8 cellular contexts compared by ENCODE assay signal in the genomic region with DNA sequence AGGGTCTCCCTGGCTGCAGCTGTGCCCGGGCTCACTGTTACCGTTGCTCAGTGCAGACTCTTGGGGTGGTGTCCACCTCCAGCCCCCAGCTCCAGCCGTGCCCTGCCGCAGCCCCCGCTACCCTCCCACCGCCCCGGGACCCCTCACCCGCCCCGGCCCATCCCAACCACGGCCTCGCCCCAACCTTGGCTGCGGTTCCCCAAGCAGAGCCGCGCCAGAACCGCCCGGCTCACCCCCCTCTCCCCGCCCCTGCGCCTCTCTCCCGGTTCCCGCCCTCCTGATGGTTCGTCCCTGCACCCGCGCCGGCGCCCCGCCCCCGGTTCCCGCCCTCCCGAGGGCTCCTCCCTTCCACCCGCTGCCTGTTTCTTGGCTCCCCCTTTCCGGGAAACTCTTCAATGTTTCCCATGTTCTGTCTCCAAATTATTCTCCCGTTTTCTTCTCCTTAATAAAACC. TPM values are rescaled to one million over a fixed set of nuclear protein-coding genes. Genes with fewer than 3 reads are reported as not detected.
A peak's percentile ranks its signal among the peaks of the same experiment; 100 is the strongest.
DNase-seq lines count a peak whose midpoint lies in the region; ATAC-seq and TF ChIP-seq lines count a peak whose summit lies in the region.

No MANE protein-coding gene starts in this region.

- ATAC-seq in GM23338 (peak; percentile 87), memory B cell (ENCODE audit: low read depth) (peak; percentile 49), GM21786 (IDR thresholded peaks at IDR 0.05; ENCODE audit: unreplicated experiment) (no peak)

- peak overlapping the region; percentile 83; the same call in 1 of the 2 replicates for H2AFZ ChIP-seq in GM23338

- peak overlapping the region; percentile 68 to 91 (median 80) for H3K4me2 ChIP-seq in BLaER1 treated with 17β-estradiol and CSF1 and Interleukin-3, amounts not matched to agents 10 nM and 100 nM
- H3K4me2 ChIP-seq in GM23338, result peak overlapping the region; percentile 76

- no peaks in the 10 kb centered on the region for H3K79me2 ChIP-seq in GM23338 (replicated peaks; ENCODE audit: insufficient read depth)

- peaks cover 1 to 7% (median 3%) of the 10 kb centered on the region in 11 experiments; a peak in 14 of 22 replicates for H3K36me3 ChIP-seq in BLaER1 treated with 17β-estradiol and CSF1 and Interleukin-3, amounts not matched to agents 10 nM and 100 nM
- H3K36me3 ChIP-seq in GM23338 (ENCODE audit: insufficient read depth) (no peaks in the 10 kb centered on the region), endocrine pancreas (ENCODE audit: control insufficient read depth, insufficient read depth, low read length) (no peaks in the 10 kb centered on the region)

- H3K27me3 Mint-ChIP-seq in GM23338 (ENCODE audit: insufficient read depth, low read depth, poor library complexity) (peaks cover 2% of the 10 kb centered on the region), memory B cell (peaks cover 11% of the 10 kb centered on the region)

- H3K4me1 Mint-ChIP-seq in GM23338, result peaks cover 20% of the 10 kb centered on the region
- peaks cover 6% of the 10 kb centered on the region for H3K4me1 Mint-ChIP-seq in memory B cell

- peaks cover 0 to 20% (median 16%) of the 10 kb centered on the region in 11 experiments; a peak in 15 of 22 replicates for H3K27me3 ChIP-seq in BLaER1 treated with 17β-estradiol and CSF1 and Interleukin-3, amounts not matched to agents 10 nM and 100 nM
- H3K27me3 ChIP-seq in GM23338 (ENCODE audit: insufficient read depth), result no peaks in the 10 kb centered on the region
- H3K27me3 ChIP-seq in endocrine pancreas (ENCODE audit: control insufficient read depth, insufficient read depth, low read length), result peaks cover 6% of the 10 kb centered on the region

- H4K20me1 ChIP-seq in BLaER1 treated with 17β-estradiol and CSF1 and Interleukin-3, amounts not matched to agents 10 nM and 100 nM, result peaks cover 0 to 3% (median 0%) of the 10 kb centered on the region in 11 experiments; a peak in 2 of 22 replicates
- H4K20me1 ChIP-seq in GM23338 (replicated peaks; ENCODE audit: insufficient read depth), result no peaks in the 10 kb centered on the region

- peak overlapping the region in 3 of 11 experiments; percentile 3 to 33 (median 9); a peak in 4 of 22 replicates for H3K9ac ChIP-seq in BLaER1 treated with 17β-estradiol and CSF1 and Interleukin-3, amounts not matched to agents 10 nM and 100 nM
- H3K9ac ChIP-seq in endocrine pancreas (ENCODE audit: control insufficient read depth, insufficient read depth, low read length), result no peak overlapping the region

- no peaks in the 10 kb centered on the region for H3K9me3 Mint-ChIP-seq in GM23338
- no peaks in the 10 kb centered on the region for H3K9me3 Mint-ChIP-seq in memory B cell

- no peak for TF ChIP-seq CTCF in GM23338 (conservative IDR thresholded peaks at IDR 0.05; ENCODE audit: low read depth in 2 of 2)

- no peak overlapping the region for H3K27ac ChIP-seq in BLaER1 treated with 17β-estradiol and CSF1 and Interleukin-3, amounts not matched to agents 10 nM and 100 nM
- no peak overlapping the region for H3K27ac ChIP-seq in GM23338 (ENCODE audit: low read depth)

- H3K9me3 ChIP-seq in BLaER1 treated with 17β-estradiol and CSF1 and Interleukin-3, amounts not matched to agents 10 nM and 100 nM (replicated peaks in 1 of 11), result peaks cover 0 to 11% (median 0%) of the 10 kb centered on the region in 11 experiments; a peak in 3 of 22 replicates
- H3K9me3 ChIP-seq in endocrine pancreas (ENCODE audit: control insufficient read depth, low read length), result no peaks in the 10 kb centered on the region

- H3K9me2 ChIP-seq in GM23338 (ENCODE audit: insufficient read depth), result no peaks in the 10 kb centered on the region

- H3K4me3 ChIP-seq in BLaER1 treated with 17β-estradiol and CSF1 and Interleukin-3, amounts not matched to agents 10 nM and 100 nM, result peak overlapping the region in 9 of 10 experiments; percentile 13 to 59 (median 45); a peak in 17 of 20 replicates
- peak overlapping the region; percentile 56 for H3K4me3 ChIP-seq in GM23338
- peak overlapping the region; percentile 8 for H3K4me3 ChIP-seq in endocrine pancreas (ENCODE audit: control insufficient read depth, insufficient read depth, low read length)

- H3K36me3 Mint-ChIP-seq in GM23338 (ENCODE audit: low read depth), result peaks cover 3% of the 10 kb centered on the region; the same call in 1 of the 3 replicates
- H3K36me3 Mint-ChIP-seq in memory B cell, result peaks cover 2% of the 10 kb centered on the region

- 0 out of 2 replicates have a peak, but pooled peaks cover 14% of the 10 kb centered on the region for H3F3A ChIP-seq in GM23338 (replicated peaks; ENCODE audit: low read depth)

- H3K4me1 ChIP-seq in BLaER1 treated with 17β-estradiol and CSF1 and Interleukin-3, amounts not matched to agents 10 nM and 100 nM, result peaks cover 11 to 35% (median 16%) of the 10 kb centered on the region in 10 experiments
- H3K4me1 ChIP-seq in GM23338 (ENCODE audit: insufficient read depth) (peaks cover 7% of the 10 kb centered on the region; the same call in 1 of the 2 replicates), endocrine pancreas (ENCODE audit: control insufficient read depth, insufficient read depth, low read length) (no peaks in the 10 kb centered on the region)

- H3K27ac Mint-ChIP-seq in GM23338, result no peak overlapping the region
- H3K27ac Mint-ChIP-seq in memory B cell, result no peak overlapping the region

- peak overlapping the region; percentile 69 for H3K4me3 Mint-ChIP-seq in GM23338
- H3K4me3 Mint-ChIP-seq in memory B cell, result peak overlapping the region; percentile 69

- DNase-seq in GM23338 (ENCODE audit: low spot score), result peak; percentile 93
- DNase-seq in NCI-H2171 (lab: John Stamatoyannopoulos, UW), result peak; percentile 60
- peak; percentile 78 to 82 for DNase-seq in activated CD4-positive, alpha-beta T cell treated with anti-CD3 and anti-CD28 coated beads, Interleukin-2, amount 50 U/mL, for 48 hours
- DNase-seq in memory B cell (ENCODE audit: low spot score in 2 of 2), result no peak
- peak in 2 of 3 experiments; percentile 7 to 17 for DNase-seq in stimulated activated CD4-positive, alpha-beta T cell treated with anti-CD3 and anti-CD28 coated beads, TNF-alpha, amount 100 ng/mL, for 4 hours (ENCODE audit: low read depth in 3 of 3)

TF ChIP-seq in GM23338, 12 proteins besides CTCF, POLR2A, EP300 and RAD21:
- TF ChIP-seq NANOG (IDR thresholded peaks at IDR 0.05; ENCODE audit: borderline replicate concordance) (no peak), POLR2AphosphoS5 (IDR thresholded peaks at IDR 0.05; ENCODE audit: low read depth) (peak; percentile 43; the same call in 1 of the 2 replicates), EZH2 (IDR thresholded peaks at IDR 0.05; ENCODE audit: low read depth, unreplicated experiment) (no peak), CREB1 (CRISPR knock-in tag; IDR thresholded peaks at IDR 0.05; ENCODE audit: low read depth) (no peak), STAT1 (IDR thresholded peaks at IDR 0.05; ENCODE audit: unreplicated experiment) (no peak), JUNB (IDR thresholded peaks at IDR 0.05; ENCODE audit: unreplicated experiment) (no peak), ZNF114 (CRISPR knock-in tag; IDR thresholded peaks at IDR 0.05) (no peak)
- TF ChIP-seq, protein P1, sequence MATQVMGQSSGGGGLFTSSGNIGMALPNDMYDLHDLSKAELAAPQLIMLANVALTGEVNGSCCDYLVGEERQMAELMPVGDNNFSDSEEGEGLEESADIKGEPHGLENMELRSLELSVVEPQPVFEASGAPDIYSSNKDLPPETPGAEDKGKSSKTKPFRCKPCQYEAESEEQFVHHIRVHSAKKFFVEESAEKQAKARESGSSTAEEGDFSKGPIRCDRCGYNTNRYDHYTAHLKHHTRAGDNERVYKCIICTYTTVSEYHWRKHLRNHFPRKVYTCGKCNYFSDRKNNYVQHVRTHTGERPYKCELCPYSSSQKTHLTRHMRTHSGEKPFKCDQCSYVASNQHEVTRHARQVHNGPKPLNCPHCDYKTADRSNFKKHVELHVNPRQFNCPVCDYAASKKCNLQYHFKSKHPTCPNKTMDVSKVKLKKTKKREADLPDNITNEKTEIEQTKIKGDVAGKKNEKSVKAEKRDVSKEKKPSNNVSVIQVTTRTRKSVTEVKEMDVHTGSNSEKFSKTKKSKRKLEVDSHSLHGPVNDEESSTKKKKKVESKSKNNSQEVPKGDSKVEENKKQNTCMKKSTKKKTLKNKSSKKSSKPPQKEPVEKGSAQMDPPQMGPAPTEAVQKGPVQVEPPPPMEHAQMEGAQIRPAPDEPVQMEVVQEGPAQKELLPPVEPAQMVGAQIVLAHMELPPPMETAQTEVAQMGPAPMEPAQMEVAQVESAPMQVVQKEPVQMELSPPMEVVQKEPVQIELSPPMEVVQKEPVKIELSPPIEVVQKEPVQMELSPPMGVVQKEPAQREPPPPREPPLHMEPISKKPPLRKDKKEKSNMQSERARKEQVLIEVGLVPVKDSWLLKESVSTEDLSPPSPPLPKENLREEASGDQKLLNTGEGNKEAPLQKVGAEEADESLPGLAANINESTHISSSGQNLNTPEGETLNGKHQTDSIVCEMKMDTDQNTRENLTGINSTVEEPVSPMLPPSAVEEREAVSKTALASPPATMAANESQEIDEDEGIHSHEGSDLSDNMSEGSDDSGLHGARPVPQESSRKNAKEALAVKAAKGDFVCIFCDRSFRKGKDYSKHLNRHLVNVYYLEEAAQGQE (IDR thresholded peaks at IDR 0.05; ENCODE audit: unreplicated experiment), result no peak
- TF ChIP-seq, protein P2, sequence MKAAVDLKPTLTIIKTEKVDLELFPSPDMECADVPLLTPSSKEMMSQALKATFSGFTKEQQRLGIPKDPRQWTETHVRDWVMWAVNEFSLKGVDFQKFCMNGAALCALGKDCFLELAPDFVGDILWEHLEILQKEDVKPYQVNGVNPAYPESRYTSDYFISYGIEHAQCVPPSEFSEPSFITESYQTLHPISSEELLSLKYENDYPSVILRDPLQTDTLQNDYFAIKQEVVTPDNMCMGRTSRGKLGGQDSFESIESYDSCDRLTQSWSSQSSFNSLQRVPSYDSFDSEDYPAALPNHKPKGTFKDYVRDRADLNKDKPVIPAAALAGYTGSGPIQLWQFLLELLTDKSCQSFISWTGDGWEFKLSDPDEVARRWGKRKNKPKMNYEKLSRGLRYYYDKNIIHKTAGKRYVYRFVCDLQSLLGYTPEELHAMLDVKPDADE (IDR thresholded peaks at IDR 0.05), result no peak

RNA-seq across cellular contexts. Expression of a gene that starts 40.3 kb away (rescaled TPM):
- total RNA-seq in GM23338 (2014; rRNA removed; shearing (Covaris generic)), result 224 and 250 TPM in 2 replicates
- 210 and 277 TPM in 2 replicates for polyA plus RNA-seq in GM23338 (2016; fragmentation: Nextera tagmentation; extraction: Ambion mirVana)

Comparison
In these comparisons a context has a peak if more than half of its experiments do, and no peak if none do; other contexts are left out.
1. DNase-seq: peak in GM23338 (single experiment), NCI-H2171 (single experiment), activated CD4-positive, alpha-beta T cell treated with anti-CD3 and anti-CD28 coated beads, Interleukin-2, amount 50 U/mL, for 48 hours (2 of 2) and stimulated activated CD4-positive, alpha-beta T cell treated with anti-CD3 and anti-CD28 coated beads, TNF-alpha, amount 100 ng/mL, for 4 hours (2 of 3); none in memory B cell (0 of 2).
2. Peak in every context shown above with its lines, with median percentiles within 50 percentile points of each other: H3K4me3 ChIP-seq.